ENCODE assay signal across 26 cellular contexts in the genomic region with DNA sequence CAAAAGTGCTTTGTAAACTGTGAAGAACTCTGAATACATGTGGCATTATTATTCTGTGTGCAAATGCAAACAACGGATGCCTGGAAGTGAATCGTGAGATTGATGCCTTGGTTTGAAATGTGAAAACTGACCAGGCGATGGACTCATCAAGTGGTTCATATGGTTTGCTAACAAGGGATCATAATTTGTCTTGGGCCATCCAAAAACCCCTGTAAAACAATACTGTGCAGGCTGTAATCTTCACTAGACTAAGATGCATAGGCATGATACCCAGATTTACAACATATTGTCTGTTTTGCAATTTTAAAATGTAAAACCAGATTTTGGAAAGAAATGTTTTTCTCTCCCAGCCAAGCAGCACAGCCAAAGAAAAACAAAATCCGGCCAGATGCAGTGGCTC.
"Had no signal": no experiment of that assay in that cellular context is flagged by ENCODE, and none has a peak within 500 bp of the region (broad histone marks: within the 10 kb centered on the region; RNA-seq: fewer than 3 reads in every experiment).

No MANE protein-coding gene starts in this region.

- H2AFZ ChIP-seq: hepatocyte had no signal

- H3K4me2 ChIP-seq: hepatocyte had no signal

- H3K9me3 Mint-ChIP-seq: dendritic cell treated with granulocyte-macrophage colony-stimulating factor and Interleukin-4, amounts not matched to agents 40 ng/mL and 50 ng/mL, for 4 days; effector memory CD8-positive, alpha-beta T cell; endodermal cell had no signal

- H3K27me3 ChIP-seq: colonic mucosa, dorsolateral prefrontal cortex, esophagus muscularis mucosa, esophagus squamous epithelium, foreskin keratinocyte, gastrocnemius medialis, gastroesophageal sphincter, heart left ventricle, heart right ventricle, hepatocyte had no signal

- H3K27ac Mint-ChIP-seq: dendritic cell treated with granulocyte-macrophage colony-stimulating factor and Interleukin-4, amounts not matched to agents 40 ng/mL and 50 ng/mL, for 4 days; effector memory CD8-positive, alpha-beta T cell; endodermal cell had no signal

- H3K4me1 ChIP-seq: colonic mucosa had no signal

- DNase-seq: colonic mucosa; cortex of kidney; dermis blood vessel endothelial cell; dorsolateral prefrontal cortex; effector CD4-positive, alpha-beta T cell; effector CD8-positive, alpha-beta T cell; effector memory CD4-positive, alpha-beta T cell; effector memory CD8-positive, alpha-beta T cell; endodermal cell; erythroblast; esophagus squamous epithelium; foreskin keratinocyte; foreskin melanocyte; gastrocnemius medialis; glutamatergic neuron; head of caudate nucleus; heart left ventricle; heart right ventricle; hippocampal formation had no signal

- H3K4me3 Mint-ChIP-seq: dendritic cell treated with granulocyte-macrophage colony-stimulating factor and Interleukin-4, amounts not matched to agents 40 ng/mL and 50 ng/mL, for 4 days; effector memory CD8-positive, alpha-beta T cell; endodermal cell had no signal

- ATAC-seq: effector memory CD8-positive, alpha-beta T cell; esophagus mucosa; foreskin keratinocyte; gastrocnemius medialis; gastroesophageal sphincter had no signal

- H3K36me3 ChIP-seq: colonic mucosa, esophagus muscularis mucosa, esophagus squamous epithelium, gastrocnemius medialis, gastroesophageal sphincter, heart left ventricle, heart right ventricle had no signal

- H3K4me3 ChIP-seq: colonic mucosa, coronary artery, dorsolateral prefrontal cortex, esophagus muscularis mucosa, esophagus squamous epithelium, gastrocnemius medialis, gastroesophageal sphincter, heart left ventricle, heart right ventricle, hepatocyte had no signal

- H3K27ac ChIP-seq: colonic mucosa, coronary artery, dorsolateral prefrontal cortex, epithelial cell of prostate, esophagus muscularis mucosa, esophagus squamous epithelium, foreskin keratinocyte, gastrocnemius medialis, gastroesophageal sphincter, heart left ventricle, heart right ventricle, hepatocyte had no signal

- H3K79me2 ChIP-seq: hepatocyte had no signal

- H3K9me3 ChIP-seq: colonic mucosa, esophagus muscularis mucosa, esophagus squamous epithelium, gastrocnemius medialis, gastroesophageal sphincter, heart left ventricle, heart right ventricle had no signal
